7 cellular contexts compared by ENCODE assay signal in genomic region chr2:54752439-54752838, GRCh38.
"Had no signal": no experiment of that assay in that cellular context is flagged by ENCODE, and none has a peak within 500 bp of the region (broad histone marks: within the 10 kb centered on the region; RNA-seq: fewer than 3 reads in every experiment).

No MANE protein-coding gene starts in this region.

- ATAC-seq: GM12878 had no signal

- FAIRE-seq: GM12878, GM12891, GM12892, GM18507, GM19239 had no signal

- DNase-seq: GDM1, GF-D8 had no signal

- H3K4me3 ChIP-seq: GM12878 had no signal
